10 cellular contexts compared by ENCODE assay signal in genomic region chr14:102215071-102215470, GRCh38.
DNase-seq lines count a peak whose midpoint lies in the region; ATAC-seq, FAIRE-seq and TF ChIP-seq lines count a peak whose summit lies in the region.
"Had no signal": no experiment of that assay in that cellular context is flagged by ENCODE, and none has a peak within 500 bp of the region (broad histone marks: within the 10 kb centered on the region; RNA-seq: fewer than 3 reads in every experiment).

No MANE protein-coding gene starts in this region.

- no peaks in the 10 kb centered on the region for H3K9me3 ChIP-seq in astrocyte (ENCODE audit: insufficient read depth, low read depth, low read length)
- no peaks in the 10 kb centered on the region for H3K9me3 ChIP-seq in left ventricle myocardium inferior (replicated peaks)

- CTCF ChIA-PET in GM10248 (lab: Yijun Ruan, JAX), result interaction anchor here (1.0 kb wide), 1 partner anchor 9 kb away, joined by 3 read pairs; no protein-coding TSS in a partner anchor

- H3K9ac ChIP-seq in astrocyte (ENCODE audit: low read length), result peak overlapping the region; percentile 34

- H3K9me3 Mint-ChIP-seq in CD14-positive monocyte (no peaks in the 10 kb centered on the region), astrocyte (ENCODE audit: unreplicated experiment) (no peaks in the 10 kb centered on the region)

- H3K27me3 Mint-ChIP-seq in CD14-positive monocyte (ENCODE audit: low read depth in 3 of 3), result peaks cover 0 to 4% (median 1%) of the 10 kb centered on the region in 3 donors
- no peaks in the 10 kb centered on the region for H3K27me3 Mint-ChIP-seq in astrocyte (ENCODE audit: low read depth, unreplicated experiment)

- peak overlapping the region; percentile 65 for H3K4me2 ChIP-seq in astrocyte (ENCODE audit: low read length)

- ATAC-seq in HG02970 (IDR thresholded peaks at IDR 0.05; ENCODE audit: low FRiP score, unreplicated experiment), result no peak
- no peak for ATAC-seq in HG03039 (IDR thresholded peaks at IDR 0.05; ENCODE audit: unreplicated experiment)
- ATAC-seq in GM19324 (IDR thresholded peaks at IDR 0.05; ENCODE audit: low FRiP score, unreplicated experiment), result no peak

- DNase-seq in CD14-positive monocyte (ENCODE audit: low spot score) (peak; percentile 11), astrocyte (ENCODE audit: low read depth) (peak; percentile 82), left ventricle myocardium inferior (no peak), putamen (ENCODE audit: low spot score) (peak; percentile 84), GM10248 (ENCODE audit: extremely low spot score) (no peak)
- DNase-seq: Calu3, NCI-H526 treated with DMSO at 0.1 percent for 48 hours had no signal

- H3K36me3 ChIP-seq in astrocyte (ENCODE audit: insufficient read depth, low read length) (peaks cover 3% of the 10 kb centered on the region), left ventricle myocardium inferior (peaks cover 26% of the 10 kb centered on the region)

- H3K36me3 Mint-ChIP-seq in CD14-positive monocyte, result peaks cover 42 to 60% of the 10 kb centered on the region in 2 donors
- peaks cover 3% of the 10 kb centered on the region for H3K36me3 Mint-ChIP-seq in astrocyte (ENCODE audit: low read depth, unreplicated experiment)

- H3K4me1 ChIP-seq in astrocyte (ENCODE audit: insufficient read depth, low read length) (peaks cover 18% of the 10 kb centered on the region), left ventricle myocardium inferior (peaks cover 54% of the 10 kb centered on the region)

- no peaks in the 10 kb centered on the region for H3K27me3 ChIP-seq in astrocyte (ENCODE audit: insufficient read depth, low read length)
- no peaks in the 10 kb centered on the region for H3K27me3 ChIP-seq in left ventricle myocardium inferior (ENCODE audit: low read depth)

- peaks cover 49% of the 10 kb centered on the region for H3K79me2 ChIP-seq in astrocyte (ENCODE audit: insufficient read depth, low read length)

- POLR2A ChIA-PET in GM10248 (lab: Yijun Ruan, JAX), result no interaction called here

- intact Hi-C loops in CD14-positive monocyte (cut with micrococcal nuclease), result no loop called here
- intact Hi-C loops in left ventricle myocardium inferior (cut with micrococcal nuclease), result no loop called here

- H3K4me3 Mint-ChIP-seq in CD14-positive monocyte (no peak overlapping the region), astrocyte (ENCODE audit: unreplicated experiment) (no peak overlapping the region)

- H4K20me1 ChIP-seq in astrocyte (ENCODE audit: insufficient read depth, low read length), result peaks cover 16% of the 10 kb centered on the region

- H3K27ac ChIP-seq in astrocyte (ENCODE audit: low read depth, low read length) (peak overlapping the region; percentile 47), left ventricle myocardium inferior (replicated peaks) (peak overlapping the region; percentile 82)

- peak; percentile 83 for FAIRE-seq in astrocyte (lab: Jason Lieb, UNC)

- H3K27ac Mint-ChIP-seq in CD14-positive monocyte (no peak overlapping the region), astrocyte (ENCODE audit: unreplicated experiment) (no peak overlapping the region)

- H3K4me1 Mint-ChIP-seq in CD14-positive monocyte (no peaks in the 10 kb centered on the region), astrocyte (ENCODE audit: low read depth, unreplicated experiment) (peaks cover 10% of the 10 kb centered on the region)

- H2AFZ ChIP-seq in astrocyte (ENCODE audit: low read depth, low read length), result no peak overlapping the region

- TF ChIP-seq CTCF in CD14-positive monocyte (IDR thresholded peaks at IDR 0.05) (no peak), astrocyte (IDR thresholded peaks at IDR 0.05; ENCODE audit: insufficient read depth, low read depth, low read length) (no peak), left ventricle myocardium inferior (IDR thresholded peaks at IDR 0.05; ENCODE audit: borderline replicate concordance) (no peak), GM10248 (IDR thresholded peaks at IDR 0.05; ENCODE audit: control extremely low read depth, extremely low read depth, low read depth, missing control alignments) (no peak)

- H3K4me3 ChIP-seq in astrocyte (ENCODE audit: insufficient read depth, low read depth, low read length), result no peak overlapping the region
- peak overlapping the region; percentile 37 for H3K4me3 ChIP-seq in left ventricle myocardium inferior

Comparison
In these comparisons a context has a peak if more than half of its experiments do, and no peak if none do; other contexts are left out.
1. DNase-seq: peak in CD14-positive monocyte (single experiment), astrocyte (single experiment) and putamen (single experiment); none in left ventricle myocardium inferior (single experiment) and GM10248 (single experiment).